In genomic region chr17:14107889-14108288, GRCh38 we compare ENCODE assay signal across 26 cellular contexts.
"Had no signal": no experiment of that assay in that cellular context is flagged by ENCODE, and none has a peak within 500 bp of the region (broad histone marks: within the 10 kb centered on the region; RNA-seq: fewer than 3 reads in every experiment).

No MANE protein-coding gene starts in this region.

- ATAC-seq: effector memory CD8-positive, alpha-beta T cell; esophagus mucosa; naive thymus-derived CD4-positive, alpha-beta T cell; T-helper 17 cell had no signal

- H3K4me3 ChIP-seq: breast epithelium, colonic mucosa, dorsolateral prefrontal cortex, hepatocyte, left ventricle myocardium inferior, SK-N-MC, tibial artery had no signal

- H3K27ac Mint-ChIP-seq: effector memory CD8-positive, alpha-beta T cell; stimulated activated naive CD8-positive, alpha-beta T cell treated with anti-CD3 and anti-CD28 coated beads, Interleukin-15, Interleukin-2, amounts not matched to agents 100 ng/mL and 50 ng/mL, for 24 hours; T-helper 17 cell had no signal

- H3K36me3 ChIP-seq: breast epithelium, colonic mucosa, tibial artery had no signal

- H3K9me3 ChIP-seq: breast epithelium, colonic mucosa, left ventricle myocardium inferior, tibial artery had no signal

- H3K4me3 Mint-ChIP-seq: central memory CD8-positive, alpha-beta T cell; effector memory CD8-positive, alpha-beta T cell; immature natural killer cell; neural crest cell; stimulated activated naive CD8-positive, alpha-beta T cell treated with anti-CD3 and anti-CD28 coated beads, Interleukin-15, Interleukin-2, amounts not matched to agents 100 ng/mL and 50 ng/mL, for 24 hours; T-helper 17 cell had no signal

- H3K27me3 Mint-ChIP-seq: central memory CD8-positive, alpha-beta T cell; effector memory CD8-positive, alpha-beta T cell; naive thymus-derived CD4-positive, alpha-beta T cell; stimulated activated naive CD8-positive, alpha-beta T cell treated with anti-CD3 and anti-CD28 coated beads, Interleukin-15, Interleukin-2, amounts not matched to agents 100 ng/mL and 50 ng/mL, for 24 hours; T-helper 17 cell had no signal

- DNase-seq: activated CD4-positive, alpha-beta T cell treated with anti-CD3 and anti-CD28 coated beads, Interleukin-2, amount 50 U/mL, for 4 hours; activated CD8-positive, alpha-beta memory T cell treated with anti-CD3 and anti-CD28 coated beads, Interleukin-2, amount 50 U/mL, for 48 hours; activated naive CD4-positive, alpha-beta T cell treated with Interleukin-2 at 50 U/mL for 16 hours; amniotic stem cell; colonic mucosa; dorsolateral prefrontal cortex; effector memory CD8-positive, alpha-beta T cell; foreskin melanocyte; glutamatergic neuron; immature natural killer cell; kidney glomerular epithelial cell; left ventricle myocardium inferior; naive thymus-derived CD4-positive, alpha-beta T cell; posterior cingulate gyrus; retina; stimulated activated CD4-positive, alpha-beta T cell treated with anti-CD3 and anti-CD28 coated beads, Interleukin-4, amount 100 ng/mL, for 1 hour; SW 1271; T-helper 17 cell; tibial artery had no signal

- H3K4me1 ChIP-seq: breast epithelium, colonic mucosa, tibial artery had no signal

- H3K27ac ChIP-seq: breast epithelium, colonic mucosa, dorsolateral prefrontal cortex, hepatocyte, left ventricle myocardium inferior, SK-N-MC, tibial artery had no signal

- H3K4me2 ChIP-seq: hepatocyte had no signal

- H3K27me3 ChIP-seq: breast epithelium, colonic mucosa, dorsolateral prefrontal cortex, hepatocyte, tibial artery had no signal

- H3K9me3 Mint-ChIP-seq: central memory CD8-positive, alpha-beta T cell; effector memory CD8-positive, alpha-beta T cell; immature natural killer cell; naive thymus-derived CD4-positive, alpha-beta T cell; neural crest cell; stimulated activated naive CD8-positive, alpha-beta T cell treated with anti-CD3 and anti-CD28 coated beads, Interleukin-15, Interleukin-2, amounts not matched to agents 100 ng/mL and 50 ng/mL, for 24 hours had no signal
